In the genomic region with DNA sequence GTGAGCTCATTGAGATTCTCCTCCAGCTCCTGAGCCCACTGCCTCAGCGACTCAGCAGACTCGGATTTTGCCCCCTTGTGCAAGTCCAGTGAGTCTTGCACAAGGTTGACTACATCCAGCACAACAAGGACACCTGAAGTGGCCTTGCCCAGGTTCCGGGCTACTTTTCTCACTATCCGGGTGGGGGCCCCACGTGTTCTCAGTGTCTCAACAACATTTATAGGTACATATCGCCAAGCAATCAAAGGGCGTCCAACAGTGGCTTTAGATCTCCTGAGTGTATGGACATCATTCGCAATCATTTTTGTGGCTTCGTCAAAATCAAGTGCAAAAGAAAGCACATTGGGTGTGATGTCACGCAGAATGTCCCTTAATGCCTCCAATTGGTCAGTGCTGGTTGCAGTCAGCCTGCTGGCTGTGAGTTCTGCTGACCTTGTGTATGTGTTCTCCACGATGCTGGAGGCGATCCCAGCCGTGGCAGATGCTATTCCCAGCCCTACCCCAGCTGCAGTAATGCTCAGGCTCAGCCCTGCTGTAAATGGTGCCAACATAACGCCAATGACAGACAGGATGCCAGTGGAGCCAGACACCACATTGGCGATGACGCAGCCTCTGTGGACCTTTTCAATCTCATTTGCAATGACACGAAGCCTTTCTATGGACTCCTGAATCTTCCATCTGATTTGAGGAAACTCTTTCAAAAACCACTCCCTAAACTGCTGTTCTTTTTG, we compare ENCODE assay signal across 2 cellular contexts.
TF ChIP-seq lines count a peak whose summit lies in the region.

No MANE protein-coding gene starts in this region.

TF ChIP-seq in H1, 55 proteins besides CTCF, POLR2A, EP300 and RAD21 (continued from another document):
- TF ChIP-seq, protein P1, sequence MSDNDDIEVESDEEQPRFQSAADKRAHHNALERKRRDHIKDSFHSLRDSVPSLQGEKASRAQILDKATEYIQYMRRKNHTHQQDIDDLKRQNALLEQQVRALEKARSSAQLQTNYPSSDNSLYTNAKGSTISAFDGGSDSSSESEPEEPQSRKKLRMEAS (IDR thresholded peaks at IDR 0.05), result no peak
- TF ChIP-seq, protein P2, sequence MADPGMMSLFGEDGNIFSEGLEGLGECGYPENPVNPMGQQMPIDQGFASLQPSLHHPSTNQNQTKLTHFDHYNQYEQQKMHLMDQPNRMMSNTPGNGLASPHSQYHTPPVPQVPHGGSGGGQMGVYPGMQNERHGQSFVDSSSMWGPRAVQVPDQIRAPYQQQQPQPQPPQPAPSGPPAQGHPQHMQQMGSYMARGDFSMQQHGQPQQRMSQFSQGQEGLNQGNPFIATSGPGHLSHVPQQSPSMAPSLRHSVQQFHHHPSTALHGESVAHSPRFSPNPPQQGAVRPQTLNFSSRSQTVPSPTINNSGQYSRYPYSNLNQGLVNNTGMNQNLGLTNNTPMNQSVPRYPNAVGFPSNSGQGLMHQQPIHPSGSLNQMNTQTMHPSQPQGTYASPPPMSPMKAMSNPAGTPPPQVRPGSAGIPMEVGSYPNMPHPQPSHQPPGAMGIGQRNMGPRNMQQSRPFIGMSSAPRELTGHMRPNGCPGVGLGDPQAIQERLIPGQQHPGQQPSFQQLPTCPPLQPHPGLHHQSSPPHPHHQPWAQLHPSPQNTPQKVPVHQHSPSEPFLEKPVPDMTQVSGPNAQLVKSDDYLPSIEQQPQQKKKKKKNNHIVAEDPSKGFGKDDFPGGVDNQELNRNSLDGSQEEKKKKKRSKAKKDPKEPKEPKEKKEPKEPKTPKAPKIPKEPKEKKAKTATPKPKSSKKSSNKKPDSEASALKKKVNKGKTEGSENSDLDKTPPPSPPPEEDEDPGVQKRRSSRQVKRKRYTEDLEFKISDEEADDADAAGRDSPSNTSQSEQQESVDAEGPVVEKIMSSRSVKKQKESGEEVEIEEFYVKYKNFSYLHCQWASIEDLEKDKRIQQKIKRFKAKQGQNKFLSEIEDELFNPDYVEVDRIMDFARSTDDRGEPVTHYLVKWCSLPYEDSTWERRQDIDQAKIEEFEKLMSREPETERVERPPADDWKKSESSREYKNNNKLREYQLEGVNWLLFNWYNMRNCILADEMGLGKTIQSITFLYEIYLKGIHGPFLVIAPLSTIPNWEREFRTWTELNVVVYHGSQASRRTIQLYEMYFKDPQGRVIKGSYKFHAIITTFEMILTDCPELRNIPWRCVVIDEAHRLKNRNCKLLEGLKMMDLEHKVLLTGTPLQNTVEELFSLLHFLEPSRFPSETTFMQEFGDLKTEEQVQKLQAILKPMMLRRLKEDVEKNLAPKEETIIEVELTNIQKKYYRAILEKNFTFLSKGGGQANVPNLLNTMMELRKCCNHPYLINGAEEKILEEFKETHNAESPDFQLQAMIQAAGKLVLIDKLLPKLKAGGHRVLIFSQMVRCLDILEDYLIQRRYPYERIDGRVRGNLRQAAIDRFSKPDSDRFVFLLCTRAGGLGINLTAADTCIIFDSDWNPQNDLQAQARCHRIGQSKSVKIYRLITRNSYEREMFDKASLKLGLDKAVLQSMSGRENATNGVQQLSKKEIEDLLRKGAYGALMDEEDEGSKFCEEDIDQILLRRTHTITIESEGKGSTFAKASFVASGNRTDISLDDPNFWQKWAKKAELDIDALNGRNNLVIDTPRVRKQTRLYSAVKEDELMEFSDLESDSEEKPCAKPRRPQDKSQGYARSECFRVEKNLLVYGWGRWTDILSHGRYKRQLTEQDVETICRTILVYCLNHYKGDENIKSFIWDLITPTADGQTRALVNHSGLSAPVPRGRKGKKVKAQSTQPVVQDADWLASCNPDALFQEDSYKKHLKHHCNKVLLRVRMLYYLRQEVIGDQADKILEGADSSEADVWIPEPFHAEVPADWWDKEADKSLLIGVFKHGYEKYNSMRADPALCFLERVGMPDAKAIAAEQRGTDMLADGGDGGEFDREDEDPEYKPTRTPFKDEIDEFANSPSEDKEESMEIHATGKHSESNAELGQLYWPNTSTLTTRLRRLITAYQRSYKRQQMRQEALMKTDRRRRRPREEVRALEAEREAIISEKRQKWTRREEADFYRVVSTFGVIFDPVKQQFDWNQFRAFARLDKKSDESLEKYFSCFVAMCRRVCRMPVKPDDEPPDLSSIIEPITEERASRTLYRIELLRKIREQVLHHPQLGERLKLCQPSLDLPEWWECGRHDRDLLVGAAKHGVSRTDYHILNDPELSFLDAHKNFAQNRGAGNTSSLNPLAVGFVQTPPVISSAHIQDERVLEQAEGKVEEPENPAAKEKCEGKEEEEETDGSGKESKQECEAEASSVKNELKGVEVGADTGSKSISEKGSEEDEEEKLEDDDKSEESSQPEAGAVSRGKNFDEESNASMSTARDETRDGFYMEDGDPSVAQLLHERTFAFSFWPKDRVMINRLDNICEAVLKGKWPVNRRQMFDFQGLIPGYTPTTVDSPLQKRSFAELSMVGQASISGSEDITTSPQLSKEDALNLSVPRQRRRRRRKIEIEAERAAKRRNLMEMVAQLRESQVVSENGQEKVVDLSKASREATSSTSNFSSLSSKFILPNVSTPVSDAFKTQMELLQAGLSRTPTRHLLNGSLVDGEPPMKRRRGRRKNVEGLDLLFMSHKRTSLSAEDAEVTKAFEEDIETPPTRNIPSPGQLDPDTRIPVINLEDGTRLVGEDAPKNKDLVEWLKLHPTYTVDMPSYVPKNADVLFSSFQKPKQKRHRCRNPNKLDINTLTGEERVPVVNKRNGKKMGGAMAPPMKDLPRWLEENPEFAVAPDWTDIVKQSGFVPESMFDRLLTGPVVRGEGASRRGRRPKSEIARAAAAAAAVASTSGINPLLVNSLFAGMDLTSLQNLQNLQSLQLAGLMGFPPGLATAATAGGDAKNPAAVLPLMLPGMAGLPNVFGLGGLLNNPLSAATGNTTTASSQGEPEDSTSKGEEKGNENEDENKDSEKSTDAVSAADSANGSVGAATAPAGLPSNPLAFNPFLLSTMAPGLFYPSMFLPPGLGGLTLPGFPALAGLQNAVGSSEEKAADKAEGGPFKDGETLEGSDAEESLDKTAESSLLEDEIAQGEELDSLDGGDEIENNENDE (IDR thresholded peaks at IDR 0.05; ENCODE audit: insufficient replicate concordance, low read length), result no peak
- TF ChIP-seq CHD2 (IDR thresholded peaks at IDR 0.05; ENCODE audit: low read length) (no peak), EGR1 (IDR thresholded peaks at IDR 0.05; ENCODE audit: borderline replicate concordance, low read depth, low read length) (no peak), BCL11A (IDR thresholded peaks at IDR 0.05; ENCODE audit: low read depth in 2 of 2, low read length in 2 of 2) (no peak), RNF2 (IDR thresholded peaks at IDR 0.05; ENCODE audit: borderline replicate concordance, low read depth, low read length, missing control alignments, poor library complexity, severe bottlenecking) (no peak)

TF ChIP-seq in SK-N-SH treated with all-trans-retinoic acid at 6 μM for 48 hours, 23 proteins besides CTCF, POLR2A, EP300 and RAD21 (continued from another document):
- TF ChIP-seq PPARA (CRISPR knock-in tag; IDR thresholded peaks at IDR 0.05; ENCODE audit: borderline replicate concordance) (no peak), TOX (CRISPR knock-in tag; IDR thresholded peaks at IDR 0.05; ENCODE audit: borderline replicate concordance) (no peak), ZNF8 (CRISPR knock-in tag; IDR thresholded peaks at IDR 0.05) (no peak), ZC3H10 (CRISPR knock-in tag; IDR thresholded peaks at IDR 0.05) (no peak), ISL1 (CRISPR knock-in tag; IDR thresholded peaks at IDR 0.05) (no peak), TCF4 (CRISPR knock-in tag; IDR thresholded peaks at IDR 0.05; ENCODE audit: borderline replicate concordance) (no peak), ESRRG (CRISPR knock-in tag; IDR thresholded peaks at IDR 0.05) (no peak)
- TF ChIP-seq, protein P3, sequence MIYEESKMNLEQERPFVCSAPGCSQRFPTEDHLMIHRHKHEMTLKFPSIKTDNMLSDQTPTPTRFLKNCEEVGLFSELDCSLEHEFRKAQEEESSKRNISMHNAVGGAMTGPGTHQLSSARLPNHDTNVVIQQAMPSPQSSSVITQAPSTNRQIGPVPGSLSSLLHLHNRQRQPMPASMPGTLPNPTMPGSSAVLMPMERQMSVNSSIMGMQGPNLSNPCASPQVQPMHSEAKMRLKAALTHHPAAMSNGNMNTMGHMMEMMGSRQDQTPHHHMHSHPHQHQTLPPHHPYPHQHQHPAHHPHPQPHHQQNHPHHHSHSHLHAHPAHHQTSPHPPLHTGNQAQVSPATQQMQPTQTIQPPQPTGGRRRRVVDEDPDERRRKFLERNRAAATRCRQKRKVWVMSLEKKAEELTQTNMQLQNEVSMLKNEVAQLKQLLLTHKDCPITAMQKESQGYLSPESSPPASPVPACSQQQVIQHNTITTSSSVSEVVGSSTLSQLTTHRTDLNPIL (CRISPR knock-in tag; IDR thresholded peaks at IDR 0.05; ENCODE audit: low read depth), result no peak
- TF ChIP-seq, protein P4, sequence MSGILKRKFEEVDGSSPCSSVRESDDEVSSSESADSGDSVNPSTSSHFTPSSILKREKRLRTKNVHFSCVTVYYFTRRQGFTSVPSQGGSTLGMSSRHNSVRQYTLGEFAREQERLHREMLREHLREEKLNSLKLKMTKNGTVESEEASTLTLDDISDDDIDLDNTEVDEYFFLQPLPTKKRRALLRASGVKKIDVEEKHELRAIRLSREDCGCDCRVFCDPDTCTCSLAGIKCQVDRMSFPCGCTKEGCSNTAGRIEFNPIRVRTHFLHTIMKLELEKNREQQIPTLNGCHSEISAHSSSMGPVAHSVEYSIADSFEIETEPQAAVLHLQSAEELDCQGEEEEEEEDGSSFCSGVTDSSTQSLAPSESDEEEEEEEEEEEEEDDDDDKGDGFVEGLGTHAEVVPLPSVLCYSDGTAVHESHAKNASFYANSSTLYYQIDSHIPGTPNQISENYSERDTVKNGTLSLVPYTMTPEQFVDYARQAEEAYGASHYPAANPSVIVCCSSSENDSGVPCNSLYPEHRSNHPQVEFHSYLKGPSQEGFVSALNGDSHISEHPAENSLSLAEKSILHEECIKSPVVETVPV (CRISPR knock-in tag; IDR thresholded peaks at IDR 0.05), result no peak
- TF ChIP-seq, protein P5, sequence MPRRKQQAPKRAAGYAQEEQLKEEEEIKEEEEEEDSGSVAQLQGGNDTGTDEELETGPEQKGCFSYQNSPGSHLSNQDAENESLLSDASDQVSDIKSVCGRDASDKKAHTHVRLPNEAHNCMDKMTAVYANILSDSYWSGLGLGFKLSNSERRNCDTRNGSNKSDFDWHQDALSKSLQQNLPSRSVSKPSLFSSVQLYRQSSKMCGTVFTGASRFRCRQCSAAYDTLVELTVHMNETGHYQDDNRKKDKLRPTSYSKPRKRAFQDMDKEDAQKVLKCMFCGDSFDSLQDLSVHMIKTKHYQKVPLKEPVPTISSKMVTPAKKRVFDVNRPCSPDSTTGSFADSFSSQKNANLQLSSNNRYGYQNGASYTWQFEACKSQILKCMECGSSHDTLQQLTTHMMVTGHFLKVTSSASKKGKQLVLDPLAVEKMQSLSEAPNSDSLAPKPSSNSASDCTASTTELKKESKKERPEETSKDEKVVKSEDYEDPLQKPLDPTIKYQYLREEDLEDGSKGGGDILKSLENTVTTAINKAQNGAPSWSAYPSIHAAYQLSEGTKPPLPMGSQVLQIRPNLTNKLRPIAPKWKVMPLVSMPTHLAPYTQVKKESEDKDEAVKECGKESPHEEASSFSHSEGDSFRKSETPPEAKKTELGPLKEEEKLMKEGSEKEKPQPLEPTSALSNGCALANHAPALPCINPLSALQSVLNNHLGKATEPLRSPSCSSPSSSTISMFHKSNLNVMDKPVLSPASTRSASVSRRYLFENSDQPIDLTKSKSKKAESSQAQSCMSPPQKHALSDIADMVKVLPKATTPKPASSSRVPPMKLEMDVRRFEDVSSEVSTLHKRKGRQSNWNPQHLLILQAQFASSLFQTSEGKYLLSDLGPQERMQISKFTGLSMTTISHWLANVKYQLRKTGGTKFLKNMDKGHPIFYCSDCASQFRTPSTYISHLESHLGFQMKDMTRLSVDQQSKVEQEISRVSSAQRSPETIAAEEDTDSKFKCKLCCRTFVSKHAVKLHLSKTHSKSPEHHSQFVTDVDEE (CRISPR knock-in tag; IDR thresholded peaks at IDR 0.05), result no peak
